25 cellular contexts compared by ENCODE assay signal in genomic region chr7:92110857-92111256, GRCh38.
"Had no signal": no experiment of that assay in that cellular context is flagged by ENCODE, and none has a peak within 500 bp of the region (broad histone marks: within the 10 kb centered on the region; RNA-seq: fewer than 3 reads in every experiment).

No MANE protein-coding gene starts in this region.

- H3K27ac ChIP-seq: left lung, lower lobe of right lung, ovary, right atrium auricular region, skin epidermis, suprapubic skin, thoracic aorta, tibial artery, upper lobe of right lung had no signal

- H3K9me3 ChIP-seq: left lung, lower lobe of right lung, ovary, right atrium auricular region, suprapubic skin, thoracic aorta, tibial artery, upper lobe of right lung had no signal

- H3K27ac Mint-ChIP-seq: immature natural killer cell; progenitor cell of endocrine pancreas; stimulated activated naive CD8-positive, alpha-beta T cell treated with anti-CD3 and anti-CD28 coated beads, Interleukin-15, Interleukin-2, amounts not matched to agents 100 ng/mL and 50 ng/mL, for 24 hours had no signal

- H3K36me3 ChIP-seq: ovary had no signal

- DNase-seq: hypothalamus; immature natural killer cell; kidney; left colon; left lung; lower lobe of right lung; mammary epithelial cell; mesenchymal stem cell; naive thymus-derived CD8-positive, alpha-beta T cell; ovary; stimulated activated CD4-positive, alpha-beta T cell treated with anti-CD3 and anti-CD28 coated beads, Interleukin-12 subunit alpha, Interleukin-12 subunit beta, amount 100 ng/mL, for 4 hours; stimulated activated CD4-positive, alpha-beta T cell treated with anti-CD3 and anti-CD28 coated beads, Interleukin-15, amount 100 ng/mL, for 24 hours; stimulated activated CD4-positive, alpha-beta T cell treated with anti-CD3 and anti-CD28 coated beads, Interleukin-2, amount 100 ng/mL, for 24 hours; stimulated activated CD4-positive, alpha-beta T cell treated with anti-CD3 and anti-CD28 coated beads, Interleukin-4, amount 100 ng/mL, for 1 hour; stimulated activated naive CD4-positive, alpha-beta T cell; tibial artery; trophoblast cell; upper lobe of right lung had no signal

- H3K4me3 Mint-ChIP-seq: immature natural killer cell; naive thymus-derived CD8-positive, alpha-beta T cell; stimulated activated naive CD8-positive, alpha-beta T cell treated with anti-CD3 and anti-CD28 coated beads, Interleukin-15, Interleukin-2, amounts not matched to agents 100 ng/mL and 50 ng/mL, for 24 hours had no signal

- H3K4me3 ChIP-seq: left lung, lower lobe of right lung, ovary, right atrium auricular region, skin epidermis, suprapubic skin, thoracic aorta, tibial artery, upper lobe of right lung had no signal

- H3K27me3 Mint-ChIP-seq: naive thymus-derived CD8-positive, alpha-beta T cell; progenitor cell of endocrine pancreas; stimulated activated naive CD8-positive, alpha-beta T cell treated with anti-CD3 and anti-CD28 coated beads, Interleukin-15, Interleukin-2, amounts not matched to agents 100 ng/mL and 50 ng/mL, for 24 hours had no signal

- FAIRE-seq: kidney, urothelium cell line had no signal

- H3K9me3 Mint-ChIP-seq: immature natural killer cell; naive thymus-derived CD8-positive, alpha-beta T cell; stimulated activated naive CD8-positive, alpha-beta T cell treated with anti-CD3 and anti-CD28 coated beads, Interleukin-15, Interleukin-2, amounts not matched to agents 100 ng/mL and 50 ng/mL, for 24 hours had no signal

- H3K4me1 Mint-ChIP-seq: immature natural killer cell had no signal

- H3K27me3 ChIP-seq: left lung, ovary, right atrium auricular region, suprapubic skin, tibial artery, upper lobe of right lung had no signal

- H3K4me1 ChIP-seq: left lung, lower lobe of right lung, right atrium auricular region, suprapubic skin, tibial artery, upper lobe of right lung had no signal
